2 cellular contexts compared by ENCODE assay signal in the genomic region with DNA sequence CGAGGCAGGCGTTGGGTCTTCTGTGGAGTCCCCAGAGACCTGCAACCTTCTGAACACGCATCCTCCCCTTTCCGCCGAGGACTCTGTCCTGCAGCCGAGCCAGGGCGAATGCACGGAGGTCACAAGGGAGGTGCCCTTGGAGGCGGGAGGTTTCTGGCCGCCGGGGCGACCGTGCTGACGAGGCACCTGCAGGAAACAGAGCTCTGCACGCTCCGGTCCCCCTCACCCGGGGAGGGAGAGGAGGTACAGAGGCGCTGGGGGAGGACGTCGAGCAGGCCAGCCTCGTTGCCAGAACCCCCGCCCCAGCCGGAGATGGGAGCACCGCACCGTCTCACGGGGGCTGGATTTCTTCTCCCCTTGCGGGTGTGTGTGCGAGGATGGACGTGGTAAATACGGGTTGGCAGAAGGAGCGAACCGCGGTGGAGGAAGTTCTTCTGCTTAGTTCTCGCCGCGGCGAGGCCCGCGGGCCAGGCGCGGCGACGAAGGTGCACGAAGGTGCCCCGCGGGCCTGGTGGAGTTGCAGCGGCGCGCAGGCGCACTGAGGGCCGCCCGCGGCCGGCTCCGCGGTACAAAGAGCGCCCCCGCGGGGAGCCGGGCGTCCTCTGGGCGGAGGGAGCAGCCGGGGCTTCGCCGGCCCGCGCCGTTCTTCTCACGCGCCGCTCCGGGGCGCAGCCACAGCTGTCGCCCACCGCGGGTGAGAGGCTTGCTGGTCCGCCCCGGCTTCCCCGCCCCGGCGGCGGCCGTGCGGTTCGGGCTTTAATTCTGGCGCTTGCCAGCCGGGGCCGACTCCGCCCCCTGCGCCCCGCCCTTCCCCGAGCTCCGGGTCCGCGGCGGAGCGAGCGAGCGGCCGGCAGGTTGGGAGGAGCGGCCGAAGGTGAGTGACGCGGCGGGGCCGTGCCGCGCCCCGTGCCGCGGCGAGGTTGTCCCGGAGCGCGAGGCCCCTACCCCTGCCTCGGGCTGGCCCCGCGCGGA.
TF ChIP-seq lines count a peak whose summit lies in the region.

TSS of gene KANK1 (plus strand) at position 815 of the 972 bp plus-strand sequence.

TF ChIP-seq in HEK293, 187 proteins besides CTCF, POLR2A, EP300 and RAD21 (continued from another document):
- TF ChIP-seq, protein P1, sequence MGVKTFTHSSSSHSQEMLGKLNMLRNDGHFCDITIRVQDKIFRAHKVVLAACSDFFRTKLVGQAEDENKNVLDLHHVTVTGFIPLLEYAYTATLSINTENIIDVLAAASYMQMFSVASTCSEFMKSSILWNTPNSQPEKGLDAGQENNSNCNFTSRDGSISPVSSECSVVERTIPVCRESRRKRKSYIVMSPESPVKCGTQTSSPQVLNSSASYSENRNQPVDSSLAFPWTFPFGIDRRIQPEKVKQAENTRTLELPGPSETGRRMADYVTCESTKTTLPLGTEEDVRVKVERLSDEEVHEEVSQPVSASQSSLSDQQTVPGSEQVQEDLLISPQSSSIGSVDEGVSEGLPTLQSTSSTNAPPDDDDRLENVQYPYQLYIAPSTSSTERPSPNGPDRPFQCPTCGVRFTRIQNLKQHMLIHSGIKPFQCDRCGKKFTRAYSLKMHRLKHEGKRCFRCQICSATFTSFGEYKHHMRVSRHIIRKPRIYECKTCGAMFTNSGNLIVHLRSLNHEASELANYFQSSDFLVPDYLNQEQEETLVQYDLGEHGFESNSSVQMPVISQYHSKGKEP (tag by site-specific recombination; IDR thresholded peaks at IDR 0.05), result no peak
- TF ChIP-seq ZNF610 (tag by site-specific recombination; IDR thresholded peaks at IDR 0.05; ENCODE audit: borderline replicate concordance) (no peak), OVOL3 (tag by site-specific recombination; IDR thresholded peaks at IDR 0.05) (no peak), ZNF548 (tag by site-specific recombination; IDR thresholded peaks at IDR 0.05) (no peak), ZFP37 (tag by site-specific recombination; IDR thresholded peaks at IDR 0.05) (no peak), ZNF571 (tag by site-specific recombination; IDR thresholded peaks at IDR 0.05) (no peak), ZSCAN30 (tag by site-specific recombination; IDR thresholded peaks at IDR 0.05) (no peak), GLI2 (tag by site-specific recombination; IDR thresholded peaks at IDR 0.05; ENCODE audit: borderline replicate concordance, low read depth) (no peak), ZNF37A (tag by site-specific recombination; IDR thresholded peaks at IDR 0.05) (peak; percentile 98), SP2 (tag by site-specific recombination; IDR thresholded peaks at IDR 0.05) (no peak), ZBTB17 (tag by site-specific recombination; IDR thresholded peaks at IDR 0.05) (0 out of 2 replicates have a peak, but pooled peaks have one; percentile 17), ZNF529 (tag by site-specific recombination; IDR thresholded peaks at IDR 0.05; ENCODE audit: insufficient replicate concordance) (no peak), ZBTB11 (tag by site-specific recombination; conservative IDR thresholded peaks at IDR 0.05; ENCODE audit: low read depth) (0 out of 2 replicates have a peak, but pooled peaks have one; percentile 5)
- TF ChIP-seq, protein P2, sequence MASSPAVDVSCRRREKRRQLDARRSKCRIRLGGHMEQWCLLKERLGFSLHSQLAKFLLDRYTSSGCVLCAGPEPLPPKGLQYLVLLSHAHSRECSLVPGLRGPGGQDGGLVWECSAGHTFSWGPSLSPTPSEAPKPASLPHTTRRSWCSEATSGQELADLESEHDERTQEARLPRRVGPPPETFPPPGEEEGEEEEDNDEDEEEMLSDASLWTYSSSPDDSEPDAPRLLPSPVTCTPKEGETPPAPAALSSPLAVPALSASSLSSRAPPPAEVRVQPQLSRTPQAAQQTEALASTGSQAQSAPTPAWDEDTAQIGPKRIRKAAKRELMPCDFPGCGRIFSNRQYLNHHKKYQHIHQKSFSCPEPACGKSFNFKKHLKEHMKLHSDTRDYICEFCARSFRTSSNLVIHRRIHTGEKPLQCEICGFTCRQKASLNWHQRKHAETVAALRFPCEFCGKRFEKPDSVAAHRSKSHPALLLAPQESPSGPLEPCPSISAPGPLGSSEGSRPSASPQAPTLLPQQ (tag by site-specific recombination; IDR thresholded peaks at IDR 0.05), result 0 out of 2 replicates have a peak, but pooled peaks have one; percentile 40

TF ChIP-seq in K562, 482 proteins besides CTCF, POLR2A, EP300 and RAD21 (continued from another document):
- peak; percentile 40; the same call in 1 of the 2 replicates for TF ChIP-seq ZNF592 (IDR thresholded peaks at IDR 0.05)
- TF ChIP-seq, protein P3, sequence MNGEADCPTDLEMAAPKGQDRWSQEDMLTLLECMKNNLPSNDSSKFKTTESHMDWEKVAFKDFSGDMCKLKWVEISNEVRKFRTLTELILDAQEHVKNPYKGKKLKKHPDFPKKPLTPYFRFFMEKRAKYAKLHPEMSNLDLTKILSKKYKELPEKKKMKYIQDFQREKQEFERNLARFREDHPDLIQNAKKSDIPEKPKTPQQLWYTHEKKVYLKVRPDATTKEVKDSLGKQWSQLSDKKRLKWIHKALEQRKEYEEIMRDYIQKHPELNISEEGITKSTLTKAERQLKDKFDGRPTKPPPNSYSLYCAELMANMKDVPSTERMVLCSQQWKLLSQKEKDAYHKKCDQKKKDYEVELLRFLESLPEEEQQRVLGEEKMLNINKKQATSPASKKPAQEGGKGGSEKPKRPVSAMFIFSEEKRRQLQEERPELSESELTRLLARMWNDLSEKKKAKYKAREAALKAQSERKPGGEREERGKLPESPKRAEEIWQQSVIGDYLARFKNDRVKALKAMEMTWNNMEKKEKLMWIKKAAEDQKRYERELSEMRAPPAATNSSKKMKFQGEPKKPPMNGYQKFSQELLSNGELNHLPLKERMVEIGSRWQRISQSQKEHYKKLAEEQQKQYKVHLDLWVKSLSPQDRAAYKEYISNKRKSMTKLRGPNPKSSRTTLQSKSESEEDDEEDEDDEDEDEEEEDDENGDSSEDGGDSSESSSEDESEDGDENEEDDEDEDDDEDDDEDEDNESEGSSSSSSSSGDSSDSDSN (IDR thresholded peaks at IDR 0.05; ENCODE audit: borderline replicate concordance in 1 of 2, low read depth in 2 of 2, low read length in 2 of 2), result 0 out of 4 replicates have a peak, but pooled peaks of 1 of the 2 experiments have one; percentile 15
- TF ChIP-seq GTF2A2 (tag; IDR thresholded peaks at IDR 0.05), result no peak
- peak; percentile 96 for TF ChIP-seq L3MBTL2 (IDR thresholded peaks at IDR 0.05)
- TF ChIP-seq ZBTB7A (IDR thresholded peaks at IDR 0.05; ENCODE audit: borderline replicate concordance, control insufficient read depth, low read depth, low read length), result peak; percentile 33; the same call in 1 of the 2 replicates
